In genomic region chr6:53794073-53794719, GRCh38 we compare ENCODE assay signal across 8 cellular contexts. TPM values are rescaled to one million over a fixed set of nuclear protein-coding genes. Genes with fewer than 3 reads are reported as not detected.
DNase-seq lines count a peak whose midpoint lies in the region; ATAC-seq and TF ChIP-seq lines count a peak whose summit lies in the region.

No MANE protein-coding gene starts in this region.

- TF ChIP-seq CTCF in HL-60 (IDR thresholded peaks at IDR 0.05; ENCODE audit: insufficient read depth, low read length) (no peak), PC-9 (conservative IDR thresholded peaks at IDR 0.05) (peak; percentile 32; the same call in 1 of the 2 replicates), gastroesophageal sphincter (IDR thresholded peaks at IDR 0.05) (peak; percentile 22 to 69 (median 56)), tibial nerve (IDR thresholded peaks at IDR 0.05) (peak; percentile 32 to 65 (median 51))

- no peak overlapping the region for H4K91ac ChIP-seq in neuronal stem cell (ENCODE audit: low read depth, low read length, poor library complexity)

- H3K27me3 ChIP-seq in HL-60 (ENCODE audit: insufficient read depth, poor library complexity, severe bottlenecking): peaks cover 30% of the 10 kb centered on the region
- H3K27me3 ChIP-seq in PC-9 (ENCODE audit: insufficient read depth, low read depth): no peaks in the 10 kb centered on the region
- H3K27me3 ChIP-seq in gastroesophageal sphincter: no peaks in the 10 kb centered on the region
- peaks cover 0 to 3% (median 2%) of the 10 kb centered on the region in 3 experiments for H3K27me3 ChIP-seq in neuronal stem cell (ENCODE audit: control insufficient read depth in 3 of 3, insufficient read depth in 3 of 3, low read depth in 1 of 3, low read length in 3 of 3)
- no peaks in the 10 kb centered on the region for H3K27me3 ChIP-seq in tibial nerve

- peaks cover 19% of the 10 kb centered on the region for H3F3A ChIP-seq in PC-9 (ENCODE audit: insufficient read depth, low read depth)

- H3K9ac ChIP-seq in neuronal stem cell (ENCODE audit: low read depth, low read length, poor library complexity): peak overlapping the region; percentile 61

- ATAC-seq in GM21367 (IDR thresholded peaks at IDR 0.05; ENCODE audit: unreplicated experiment): peak; percentile 56
- peak; percentile 74 for ATAC-seq in gastroesophageal sphincter

- TF ChIP-seq EP300 in gastroesophageal sphincter (IDR thresholded peaks at IDR 0.05): no peak
- TF ChIP-seq EP300 in tibial nerve (IDR thresholded peaks at IDR 0.05): no peak

- 0% methylated on average over 1 to 2 of the region's 30 CpGs for WGBS in gastroesophageal sphincter (ENCODE audit: low coverage in 1 of 2), 2 donors
- no CpG with 5 or more reads among the region's 30 CpGs for WGBS in neuronal stem cell (ENCODE audit: extremely low coverage in 2 of 2, insufficient read length in 2 of 2, insufficient replicate concordance in 1 of 2), 2 donors
- 0 to 1% methylated on average over 24 to 30 of the region's 30 CpGs for WGBS in tibial nerve, 2 donors

- H3K9me3 ChIP-seq in PC-9 (ENCODE audit: insufficient read depth, low read depth) (0 out of 2 replicates have a peak, but pooled peaks cover 5% of the 10 kb centered on the region), gastroesophageal sphincter (no peaks in the 10 kb centered on the region), neuronal stem cell (replicated peaks in 1 of 2; ENCODE audit: control insufficient read depth in 2 of 2, insufficient read depth in 1 of 2, low read depth in 1 of 2, low read length in 2 of 2) (peaks cover 0 to 3% of the 10 kb centered on the region in 2 donors), tibial nerve (peaks cover 0 to 7% (median 3%) of the 10 kb centered on the region in 4 donors)

- H2BK120ac ChIP-seq in neuronal stem cell (ENCODE audit: low read depth, low read length): no peak overlapping the region

- H2AFZ ChIP-seq in PC-9 (peak overlapping the region; percentile 92), neuronal stem cell (ENCODE audit: low read length) (peak overlapping the region; percentile 94)

- no peaks in the 10 kb centered on the region for H3K79me1 ChIP-seq in neuronal stem cell (ENCODE audit: low read depth, low read length)

- no peak overlapping the region for H2AK5ac ChIP-seq in neuronal stem cell (ENCODE audit: low read depth, low read length)

- no peak overlapping the region for H2BK5ac ChIP-seq in neuronal stem cell (ENCODE audit: low read length)

- no peak overlapping the region for H3K14ac ChIP-seq in neuronal stem cell (ENCODE audit: low read length)

- H3K18ac ChIP-seq in neuronal stem cell (ENCODE audit: low read length): peak overlapping the region; percentile 13

- H3K4me2 ChIP-seq in PC-9 (peak overlapping the region; percentile 85), neuronal stem cell (ENCODE audit: insufficient read depth, low read length, poor library complexity, severe bottlenecking) (peak overlapping the region; percentile 96)

- TF ChIP-seq POLR2A in gastroesophageal sphincter (IDR thresholded peaks at IDR 0.05) (no peak), tibial nerve (IDR thresholded peaks at IDR 0.05) (no peak)

- H4K8ac ChIP-seq in neuronal stem cell (ENCODE audit: low read depth, low read length): no peak overlapping the region

- peak overlapping the region; percentile 13 for H2BK15ac ChIP-seq in neuronal stem cell (ENCODE audit: low read length)

- H3K23ac ChIP-seq in neuronal stem cell (ENCODE audit: low read depth, low read length, poor library complexity): no peak overlapping the region

- POLR2A ChIA-PET in PC-9 (lab: Charles Lee; ENCODE audit: unreplicated experiment): interaction anchor here (0.6 to 0.7 kb wide), 6 partner anchors 49 to 1352 kb away, joined by 3 to 9 read pairs (median 6); no protein-coding TSS in a partner anchor

- DNase-seq in DMS114 treated with DMSO at 0.1 percent for 48 hours (lab: John Stamatoyannopoulos, UW; ENCODE audit: unreplicated experiment): peak; percentile 66
- peak; percentile 5 to 36 for DNase-seq in HL-60 (ENCODE audit: low read depth in 1 of 2, low spot score in 1 of 2)
- DNase-seq in PC-9: peak in 1 of 2 experiments; percentile 58
- DNase-seq in activated gamma-delta T cell treated with anti-CD3 and anti-CD28 coated beads, Interleukin-2, amount 50 U/mL, for 16 hours (ENCODE audit: low read depth): peak; percentile 17
- DNase-seq in neuronal stem cell (ENCODE audit: low spot score): no peak
- DNase-seq in tibial nerve (ENCODE audit: low spot score in 2 of 2): peak; percentile 42 to 51

- H4K20me1 ChIP-seq in PC-9 (ENCODE audit: insufficient read depth): peaks cover 4% of the 10 kb centered on the region; the same call in 1 of the 2 replicates

- H3K27ac ChIP-seq in HL-60 (replicated peaks) (peak overlapping the region; percentile 48), PC-9 (peak overlapping the region; percentile 70), gastroesophageal sphincter (peak overlapping the region; percentile 30 to 88 (median 86)), neuronal stem cell (replicated peaks; ENCODE audit: low read length) (no peak overlapping the region), tibial nerve (peak overlapping the region; percentile 21 to 84 (median 74))

- H3K79me2 ChIP-seq in PC-9 (ENCODE audit: low read depth): peaks cover 44% of the 10 kb centered on the region

- H2BK12ac ChIP-seq in neuronal stem cell (ENCODE audit: low read length): no peak overlapping the region

- no peaks in the 10 kb centered on the region for H3K9me2 ChIP-seq in PC-9 (ENCODE audit: insufficient read depth)

- H3K36me3 ChIP-seq in PC-9 (ENCODE audit: low read depth): no peaks in the 10 kb centered on the region
- H3K36me3 ChIP-seq in gastroesophageal sphincter: no peaks in the 10 kb centered on the region
- no peaks in the 10 kb centered on the region for H3K36me3 ChIP-seq in neuronal stem cell (replicated peaks in 1 of 2; ENCODE audit: control insufficient read depth in 2 of 2, insufficient read depth in 2 of 2, low read length in 2 of 2)
- H3K36me3 ChIP-seq in tibial nerve: no peaks in the 10 kb centered on the region

- intact Hi-C loops in PC-9 (cut with micrococcal nuclease; ENCODE audit: unreplicated experiment): loop anchor here (1.0 to 10.0 kb wide), 6 partner anchors 47 to 299 kb away; partner anchors contain the start of gene GCLC

- TSS peak; percentile 43 for BruUV-seq in PC-9 (replicated peaks; lab: Mats Ljungman, UMichigan)

- CTCF ChIA-PET in PC-9 (lab: Charles Lee): interaction anchor here (0.7 to 5.0 kb wide), 3 partner anchors 68 to 162 kb away, joined by 3 to 23 read pairs (median 9); no protein-coding TSS in a partner anchor

- H3K4me3 ChIP-seq in HL-60 (replicated peaks; ENCODE audit: insufficient read depth, low read length) (peak overlapping the region; percentile 61), PC-9 (peak overlapping the region; percentile 86), gastroesophageal sphincter (peak overlapping the region; percentile 71 to 74), neuronal stem cell (ENCODE audit: low read length in 2 of 2) (peak overlapping the region; percentile 81 to 88), tibial nerve (peak overlapping the region; percentile 64 to 89 (median 84))

- H3K4me1 ChIP-seq in PC-9 (replicated peaks; ENCODE audit: insufficient read depth) (peaks cover 32% of the 10 kb centered on the region), gastroesophageal sphincter (peaks cover 0 to 41% (median 0%) of the 10 kb centered on the region in 3 donors), neuronal stem cell (ENCODE audit: control insufficient read depth in 2 of 2, insufficient read depth in 1 of 2, low read depth in 1 of 2, low read length in 2 of 2) (peaks cover 3 to 6% of the 10 kb centered on the region in 2 donors), tibial nerve (peaks cover 0 to 30% (median 3%) of the 10 kb centered on the region in 4 donors)

- no peak overlapping the region for H3K4ac ChIP-seq in neuronal stem cell (ENCODE audit: low read length)

RNA-seq across cellular contexts. Expression of gene LRRC1, which starts 0.6 kb away (rescaled TPM):
- total RNA-seq in PC-9 (2021) (23.0 and 26.4 TPM in 2 replicates), gastroesophageal sphincter (10 to 100 TPM; 12.4 to 28.3 (median 15.5) TPM), tibial nerve (10 to 100 TPM; 22.8 to 50.0 (median 39.6) TPM)
- 7.5 TPM for polyA plus RNA-seq in neuronal stem cell (2013, experiment 1 of 2)
- polyA plus RNA-seq in neuronal stem cell (2013, experiment 2 of 2): 7.4 TPM
